Comparison of ENCODE assay signal across 1 cellular context in the genomic region with DNA sequence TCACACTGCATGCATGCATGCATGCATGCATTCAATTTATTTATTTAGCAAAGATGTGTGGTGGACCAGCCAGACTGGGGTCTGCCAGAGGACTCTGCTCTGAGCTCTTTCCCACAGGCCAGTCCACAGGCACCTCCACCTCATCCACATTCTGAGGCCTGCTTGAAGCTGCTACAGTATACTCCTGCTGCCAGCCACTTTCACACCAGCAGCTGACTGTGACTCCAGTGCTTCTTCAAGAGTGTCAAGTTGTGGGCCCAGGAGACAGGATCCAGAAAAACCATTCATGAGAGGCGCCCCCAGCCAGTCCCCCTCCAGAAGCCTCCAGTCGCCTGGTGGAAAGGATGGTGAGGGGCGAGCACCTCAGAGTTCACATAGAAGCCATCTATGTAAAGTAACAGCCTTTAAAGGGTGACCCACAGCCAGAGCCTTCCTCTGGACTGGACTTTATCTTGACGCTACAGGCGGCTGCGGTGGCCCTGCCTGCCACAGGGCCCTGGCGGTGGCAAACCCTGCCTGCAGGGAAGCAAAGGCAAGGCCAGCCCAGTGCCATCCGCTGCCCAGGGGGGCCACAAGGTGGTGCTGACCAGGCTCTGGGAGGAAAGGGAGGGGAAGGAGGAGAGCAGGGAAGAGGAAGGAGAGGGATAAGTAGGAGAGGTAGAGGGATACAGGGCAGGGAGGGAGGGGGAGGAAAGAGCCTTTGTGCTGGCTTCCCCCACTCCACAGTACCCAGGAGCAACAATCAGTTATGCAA.
TF ChIP-seq lines count a peak whose summit lies in the region.

No MANE protein-coding gene starts in this region.

TF ChIP-seq in GM23338, 12 proteins besides CTCF, POLR2A, EP300 and RAD21 (continued from another document):
- TF ChIP-seq, protein P1, sequence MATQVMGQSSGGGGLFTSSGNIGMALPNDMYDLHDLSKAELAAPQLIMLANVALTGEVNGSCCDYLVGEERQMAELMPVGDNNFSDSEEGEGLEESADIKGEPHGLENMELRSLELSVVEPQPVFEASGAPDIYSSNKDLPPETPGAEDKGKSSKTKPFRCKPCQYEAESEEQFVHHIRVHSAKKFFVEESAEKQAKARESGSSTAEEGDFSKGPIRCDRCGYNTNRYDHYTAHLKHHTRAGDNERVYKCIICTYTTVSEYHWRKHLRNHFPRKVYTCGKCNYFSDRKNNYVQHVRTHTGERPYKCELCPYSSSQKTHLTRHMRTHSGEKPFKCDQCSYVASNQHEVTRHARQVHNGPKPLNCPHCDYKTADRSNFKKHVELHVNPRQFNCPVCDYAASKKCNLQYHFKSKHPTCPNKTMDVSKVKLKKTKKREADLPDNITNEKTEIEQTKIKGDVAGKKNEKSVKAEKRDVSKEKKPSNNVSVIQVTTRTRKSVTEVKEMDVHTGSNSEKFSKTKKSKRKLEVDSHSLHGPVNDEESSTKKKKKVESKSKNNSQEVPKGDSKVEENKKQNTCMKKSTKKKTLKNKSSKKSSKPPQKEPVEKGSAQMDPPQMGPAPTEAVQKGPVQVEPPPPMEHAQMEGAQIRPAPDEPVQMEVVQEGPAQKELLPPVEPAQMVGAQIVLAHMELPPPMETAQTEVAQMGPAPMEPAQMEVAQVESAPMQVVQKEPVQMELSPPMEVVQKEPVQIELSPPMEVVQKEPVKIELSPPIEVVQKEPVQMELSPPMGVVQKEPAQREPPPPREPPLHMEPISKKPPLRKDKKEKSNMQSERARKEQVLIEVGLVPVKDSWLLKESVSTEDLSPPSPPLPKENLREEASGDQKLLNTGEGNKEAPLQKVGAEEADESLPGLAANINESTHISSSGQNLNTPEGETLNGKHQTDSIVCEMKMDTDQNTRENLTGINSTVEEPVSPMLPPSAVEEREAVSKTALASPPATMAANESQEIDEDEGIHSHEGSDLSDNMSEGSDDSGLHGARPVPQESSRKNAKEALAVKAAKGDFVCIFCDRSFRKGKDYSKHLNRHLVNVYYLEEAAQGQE (IDR thresholded peaks at IDR 0.05; ENCODE audit: unreplicated experiment): no peak
- TF ChIP-seq CREB1 (CRISPR knock-in tag; IDR thresholded peaks at IDR 0.05; ENCODE audit: low read depth): no peak
- TF ChIP-seq, protein P2, sequence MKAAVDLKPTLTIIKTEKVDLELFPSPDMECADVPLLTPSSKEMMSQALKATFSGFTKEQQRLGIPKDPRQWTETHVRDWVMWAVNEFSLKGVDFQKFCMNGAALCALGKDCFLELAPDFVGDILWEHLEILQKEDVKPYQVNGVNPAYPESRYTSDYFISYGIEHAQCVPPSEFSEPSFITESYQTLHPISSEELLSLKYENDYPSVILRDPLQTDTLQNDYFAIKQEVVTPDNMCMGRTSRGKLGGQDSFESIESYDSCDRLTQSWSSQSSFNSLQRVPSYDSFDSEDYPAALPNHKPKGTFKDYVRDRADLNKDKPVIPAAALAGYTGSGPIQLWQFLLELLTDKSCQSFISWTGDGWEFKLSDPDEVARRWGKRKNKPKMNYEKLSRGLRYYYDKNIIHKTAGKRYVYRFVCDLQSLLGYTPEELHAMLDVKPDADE (IDR thresholded peaks at IDR 0.05): no peak
- no peak for TF ChIP-seq STAT1 (IDR thresholded peaks at IDR 0.05; ENCODE audit: unreplicated experiment)
- TF ChIP-seq EZH2phosphoT487 (IDR thresholded peaks at IDR 0.05; ENCODE audit: unreplicated experiment): no peak
- TF ChIP-seq POLR2AphosphoS5 (IDR thresholded peaks at IDR 0.05; ENCODE audit: low read depth): no peak
- TF ChIP-seq NANOG (IDR thresholded peaks at IDR 0.05; ENCODE audit: borderline replicate concordance): no peak
- TF ChIP-seq, protein P3, sequence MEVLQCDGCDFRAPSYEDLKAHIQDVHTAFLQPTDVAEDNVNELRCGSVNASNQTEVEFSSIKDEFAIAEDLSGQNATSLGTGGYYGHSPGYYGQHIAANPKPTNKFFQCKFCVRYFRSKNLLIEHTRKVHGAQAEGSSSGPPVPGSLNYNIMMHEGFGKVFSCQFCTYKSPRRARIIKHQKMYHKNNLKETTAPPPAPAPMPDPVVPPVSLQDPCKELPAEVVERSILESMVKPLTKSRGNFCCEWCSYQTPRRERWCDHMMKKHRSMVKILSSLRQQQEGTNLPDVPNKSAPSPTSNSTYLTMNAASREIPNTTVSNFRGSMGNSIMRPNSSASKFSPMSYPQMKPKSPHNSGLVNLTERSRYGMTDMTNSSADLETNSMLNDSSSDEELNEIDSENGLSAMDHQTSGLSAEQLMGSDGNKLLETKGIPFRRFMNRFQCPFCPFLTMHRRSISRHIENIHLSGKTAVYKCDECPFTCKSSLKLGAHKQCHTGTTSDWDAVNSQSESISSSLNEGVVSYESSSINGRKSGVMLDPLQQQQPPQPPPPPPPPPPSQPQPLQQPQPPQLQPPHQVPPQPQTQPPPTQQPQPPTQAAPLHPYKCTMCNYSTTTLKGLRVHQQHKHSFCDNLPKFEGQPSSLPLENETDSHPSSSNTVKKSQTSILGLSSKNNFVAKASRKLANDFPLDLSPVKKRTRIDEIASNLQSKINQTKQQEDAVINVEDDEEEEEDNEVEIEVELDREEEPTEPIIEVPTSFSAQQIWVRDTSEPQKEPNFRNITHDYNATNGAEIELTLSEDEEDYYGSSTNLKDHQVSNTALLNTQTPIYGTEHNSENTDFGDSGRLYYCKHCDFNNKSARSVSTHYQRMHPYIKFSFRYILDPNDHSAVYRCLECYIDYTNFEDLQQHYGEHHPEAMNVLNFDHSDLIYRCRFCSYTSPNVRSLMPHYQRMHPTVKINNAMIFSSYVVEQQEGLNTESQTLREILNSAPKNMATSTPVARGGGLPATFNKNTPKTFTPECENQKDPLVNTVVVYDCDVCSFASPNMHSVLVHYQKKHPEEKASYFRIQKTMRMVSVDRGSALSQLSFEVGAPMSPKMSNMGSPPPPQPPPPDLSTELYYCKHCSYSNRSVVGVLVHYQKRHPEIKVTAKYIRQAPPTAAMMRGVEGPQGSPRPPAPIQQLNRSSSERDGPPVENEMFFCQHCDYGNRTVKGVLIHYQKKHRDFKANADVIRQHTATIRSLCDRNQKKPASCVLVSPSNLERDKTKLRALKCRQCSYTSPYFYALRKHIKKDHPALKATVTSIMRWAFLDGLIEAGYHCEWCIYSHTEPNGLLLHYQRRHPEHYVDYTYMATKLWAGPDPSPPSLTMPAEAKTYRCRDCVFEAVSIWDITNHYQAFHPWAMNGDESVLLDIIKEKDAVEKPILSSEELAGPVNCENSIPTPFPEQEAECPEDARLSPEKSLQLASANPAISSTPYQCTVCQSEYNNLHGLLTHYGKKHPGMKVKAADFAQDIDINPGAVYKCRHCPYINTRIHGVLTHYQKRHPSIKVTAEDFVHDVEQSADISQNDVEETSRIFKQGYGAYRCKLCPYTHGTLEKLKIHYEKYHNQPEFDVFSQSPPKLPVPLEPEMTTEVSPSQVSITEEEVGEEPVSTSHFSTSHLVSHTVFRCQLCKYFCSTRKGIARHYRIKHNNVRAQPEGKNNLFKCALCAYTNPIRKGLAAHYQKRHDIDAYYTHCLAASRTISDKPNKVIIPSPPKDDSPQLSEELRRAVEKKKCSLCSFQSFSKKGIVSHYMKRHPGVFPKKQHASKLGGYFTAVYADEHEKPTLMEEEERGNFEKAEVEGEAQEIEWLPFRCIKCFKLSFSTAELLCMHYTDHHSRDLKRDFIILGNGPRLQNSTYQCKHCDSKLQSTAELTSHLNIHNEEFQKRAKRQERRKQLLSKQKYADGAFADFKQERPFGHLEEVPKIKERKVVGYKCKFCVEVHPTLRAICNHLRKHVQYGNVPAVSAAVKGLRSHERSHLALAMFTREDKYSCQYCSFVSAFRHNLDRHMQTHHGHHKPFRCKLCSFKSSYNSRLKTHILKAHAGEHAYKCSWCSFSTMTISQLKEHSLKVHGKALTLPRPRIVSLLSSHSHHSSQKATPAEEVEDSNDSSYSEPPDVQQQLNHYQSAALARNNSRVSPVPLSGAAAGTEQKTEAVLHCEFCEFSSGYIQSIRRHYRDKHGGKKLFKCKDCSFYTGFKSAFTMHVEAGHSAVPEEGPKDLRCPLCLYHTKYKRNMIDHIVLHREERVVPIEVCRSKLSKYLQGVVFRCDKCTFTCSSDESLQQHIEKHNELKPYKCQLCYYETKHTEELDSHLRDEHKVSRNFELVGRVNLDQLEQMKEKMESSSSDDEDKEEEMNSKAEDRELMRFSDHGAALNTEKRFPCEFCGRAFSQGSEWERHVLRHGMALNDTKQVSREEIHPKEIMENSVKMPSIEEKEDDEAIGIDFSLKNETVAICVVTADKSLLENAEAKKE (CRISPR knock-in tag; IDR thresholded peaks at IDR 0.05): no peak
